8 cellular contexts compared by ENCODE assay signal in the genomic region with DNA sequence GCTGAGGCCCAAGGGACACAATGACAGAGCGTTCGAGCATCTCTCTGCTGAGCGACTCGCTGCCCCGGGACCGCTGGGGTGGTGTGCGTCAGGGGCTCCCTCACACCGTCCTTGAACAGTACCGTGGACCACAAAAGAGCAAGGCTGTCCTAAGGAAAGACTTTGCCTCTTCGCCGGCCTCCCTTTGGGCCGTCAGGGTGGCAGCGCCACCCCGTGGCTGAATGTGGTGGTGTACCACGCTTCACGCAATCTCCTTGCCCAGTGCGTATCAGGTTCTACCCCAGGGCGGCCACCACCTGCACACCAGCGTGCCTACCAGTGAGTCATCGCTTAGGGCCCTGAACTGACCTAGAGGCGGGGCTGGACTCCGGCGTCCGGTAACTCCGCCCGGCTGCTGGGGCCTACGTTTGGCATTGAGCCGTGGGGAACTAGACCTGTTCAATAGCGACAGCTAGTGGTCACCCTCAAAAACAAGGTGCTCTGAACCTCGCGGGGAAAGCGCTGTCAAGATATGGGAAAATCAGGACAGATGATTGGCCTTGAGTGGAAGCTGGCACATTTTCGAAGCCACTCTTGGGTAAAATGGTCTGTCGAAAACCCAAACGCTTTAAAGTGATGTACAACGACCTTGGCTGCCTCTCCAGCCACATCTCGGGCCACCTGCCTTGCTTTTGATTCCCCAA. TPM values are rescaled to one million over a fixed set of nuclear protein-coding genes. Genes with fewer than 3 reads are reported as not detected.
DNase-seq lines count a peak whose midpoint lies in the region; ATAC-seq and TF ChIP-seq lines count a peak whose summit lies in the region.

No MANE protein-coding gene starts in this region.

- CTCF ChIA-PET in AG04449 (lab: Yijun Ruan, JAX), result interaction anchor here (0.6 to 9.9 kb wide), 38 partner anchors 7 to 326 kb away, joined by 3 to 145 read pairs (median 4); a partner anchor contains a TSS
- CTCF ChIA-PET in activated naive CD4-positive, alpha-beta T cell treated with anti-CD3 and anti-CD28 coated beads, Interleukin-2, amount 10 ng/mL, durations not matched to agents 7 days and 5 days (lab: Charles Lee), result interaction anchor here (0.7 to 6.7 kb wide), 45 partner anchors 9 to 179 kb away, joined by 3 to 96 read pairs (median 7); a partner anchor contains a TSS

- DNase-seq in AG04449 (ENCODE audit: low read depth, low spot score), result no peak
- DNase-seq in SIG-M5 (lab: John Stamatoyannopoulos, UW), result peak; percentile 48
- DNase-seq in activated naive CD4-positive, alpha-beta T cell treated with anti-CD3 and anti-CD28 coated beads, Interleukin-2, amount 10 ng/mL, durations not matched to agents 7 days and 5 days, result peak; percentile 88
- peak; percentile 72 for DNase-seq in glomerular endothelial cell (ENCODE audit: extremely low read depth, low read depth, low spot score)
- DNase-seq in omental fat pad (ENCODE audit: low spot score), result peak; percentile 73

- POLR2A ChIA-PET in AG04449 (lab: Yijun Ruan, JAX), result no interaction called here

- TF ChIP-seq POLR2A in GM19099 (IDR thresholded peaks at IDR 0.05; ENCODE audit: extremely low read depth, insufficient read length, low read depth), result peak; percentile 30

- H3K27me3 Mint-ChIP-seq in activated naive CD4-positive, alpha-beta T cell treated with anti-CD3 and anti-CD28 coated beads, Interleukin-2, amount 10 ng/mL, durations not matched to agents 7 days and 5 days, result no peaks in the 10 kb centered on the region

- H3K27ac ChIP-seq in temporal lobe (ENCODE audit: low read depth, low read length), result peak overlapping the region; percentile 90

- H3K4me3 Mint-ChIP-seq in activated naive CD4-positive, alpha-beta T cell treated with anti-CD3 and anti-CD28 coated beads, Interleukin-2, amount 10 ng/mL, durations not matched to agents 7 days and 5 days, result peak overlapping the region; percentile 66

- H3K27ac Mint-ChIP-seq in activated naive CD4-positive, alpha-beta T cell treated with anti-CD3 and anti-CD28 coated beads, Interleukin-2, amount 10 ng/mL, durations not matched to agents 7 days and 5 days, result peak overlapping the region; percentile 88

- H3K4me1 Mint-ChIP-seq in activated naive CD4-positive, alpha-beta T cell treated with anti-CD3 and anti-CD28 coated beads, Interleukin-2, amount 10 ng/mL, durations not matched to agents 7 days and 5 days, result peaks cover 72% of the 10 kb centered on the region

- peak; percentile 71 for ATAC-seq in HG03378 (IDR thresholded peaks at IDR 0.05; ENCODE audit: unreplicated experiment)
- peak; percentile 97 for ATAC-seq in omental fat pad (ENCODE audit: low FRiP score)

- no peaks in the 10 kb centered on the region for H3K9me3 Mint-ChIP-seq in activated naive CD4-positive, alpha-beta T cell treated with anti-CD3 and anti-CD28 coated beads, Interleukin-2, amount 10 ng/mL, durations not matched to agents 7 days and 5 days

- peak overlapping the region; percentile 45 for H3K4me3 ChIP-seq in AG04449 (ENCODE audit: low read depth, low read length)

- peak; percentile 79 for TF ChIP-seq CTCF in AG04449 (IDR thresholded peaks at IDR 0.05; ENCODE audit: insufficient read depth, low read length, missing control alignments)
- peak in 2 of 3 donors; percentile 47 to 91 for TF ChIP-seq CTCF in omental fat pad (IDR thresholded peaks at IDR 0.05)

- no peaks in the 10 kb centered on the region for H3K36me3 Mint-ChIP-seq in activated naive CD4-positive, alpha-beta T cell treated with anti-CD3 and anti-CD28 coated beads, Interleukin-2, amount 10 ng/mL, durations not matched to agents 7 days and 5 days

RNA-seq across cellular contexts. Expression of a gene that starts 8.1 kb away (rescaled TPM):
- not detected in 2 replicates for total RNA-seq in glomerular endothelial cell
- 1 to 10 TPM; 2.5 to 9.0 (median 3.6) TPM for total RNA-seq in omental fat pad
- total RNA-seq in temporal lobe, result 0.49 TPM

RNA-seq across cellular contexts. Expression of a gene that starts 36.6 kb away (rescaled TPM):
- total RNA-seq in glomerular endothelial cell (1.1 and 1.5 TPM in 2 replicates), omental fat pad (1 to 10 TPM in 2 of 4 donors, under 1 TPM in 2; 0.37 to 1.9 (median 1.0) TPM), temporal lobe (1.5 TPM)

RNA-seq across cellular contexts. Expression of a gene that starts 43.1 kb away (rescaled TPM):
- total RNA-seq in glomerular endothelial cell (not detected in 2 replicates), omental fat pad (10 to 100 TPM; 12.8 to 47.3 (median 18.0) TPM), temporal lobe (0.25 TPM)

RNA-seq across cellular contexts. Expression of a gene that starts 58.2 kb away (rescaled TPM):
- 0.82 and 1.8 TPM in 2 replicates for total RNA-seq in glomerular endothelial cell
- total RNA-seq in omental fat pad, result 1 to 10 TPM in 2 of 4 donors, under 1 TPM in 2; 0.44 to 1.4 (median 1.0) TPM
- total RNA-seq in temporal lobe, result 0.25 TPM

Comparison
In these comparisons a context has a peak if more than half of its experiments do, and no peak if none do; other contexts are left out.
1. RNA of a gene that starts 43.1 kb away (total RNA-seq): 12.8 to 47.3 TPM in omental fat pad; 0.25 TPM in temporal lobe (single experiment) and not detected in glomerular endothelial cell; every median in the first group is over 10 times any median in the second.